Comparison of ENCODE assay signal across 8 cellular contexts in the genomic region with DNA sequence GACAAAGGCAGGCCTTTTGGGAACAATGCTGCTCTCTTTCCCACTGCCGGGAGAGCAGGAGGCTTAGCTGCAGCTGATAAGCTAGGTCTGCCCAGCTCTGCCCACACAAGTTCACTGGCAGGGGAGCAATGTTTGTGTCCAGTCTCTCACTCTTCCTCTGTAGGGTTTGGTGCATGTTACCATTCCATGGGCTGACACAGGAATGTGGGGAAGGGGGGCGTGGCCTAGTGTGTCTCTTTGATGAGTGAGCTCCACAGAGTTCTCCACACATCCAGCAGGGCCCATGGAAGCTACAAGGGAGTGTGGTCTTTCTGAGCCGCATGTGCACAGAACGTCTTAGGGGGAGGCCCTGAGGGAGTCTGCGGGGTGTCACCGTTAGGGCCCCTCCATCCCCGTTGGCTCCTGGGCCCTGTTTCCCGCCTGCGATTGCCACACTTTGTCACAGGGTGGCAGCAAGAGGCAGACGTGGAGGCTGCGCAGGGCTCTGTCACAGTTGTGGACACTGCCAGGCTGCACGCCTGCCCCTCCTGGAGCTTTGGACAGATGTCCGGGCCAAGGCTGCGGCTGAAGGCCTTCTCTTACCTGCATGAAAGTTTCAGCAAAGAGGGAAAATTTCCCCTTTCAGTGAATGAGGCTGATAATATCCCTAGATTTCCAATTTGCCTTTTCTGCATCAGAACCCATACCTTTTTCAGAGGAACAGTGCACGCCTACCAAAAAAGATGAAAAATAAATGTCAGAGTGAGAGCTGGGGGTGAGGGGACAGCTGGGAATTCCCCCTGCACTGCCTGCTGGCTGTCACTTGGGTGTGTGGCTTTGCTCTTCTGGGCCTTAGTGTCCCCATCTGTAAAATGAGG. TPM values are rescaled to one million over a fixed set of nuclear protein-coding genes. Genes with fewer than 3 reads are reported as not detected.
DNase-seq lines count a peak whose midpoint lies in the region; ATAC-seq and TF ChIP-seq lines count a peak whose summit lies in the region.

No MANE protein-coding gene starts in this region.

- CTCF ChIA-PET in WTC11 (lab: Charles Lee), result interaction anchor here (0.5 to 4.1 kb wide), 39 partner anchors 9 to 684 kb away, joined by 3 to 50 read pairs (median 4); partner anchors contain the start of gene CACNA2D3
- CTCF ChIA-PET in activated CD4-positive, alpha-beta memory T cell treated with anti-CD3 and anti-CD28 coated beads, Interleukin-2, amount 10 ng/mL, durations not matched to agents 7 days and 5 days (lab: Charles Lee), result no interaction called here

- H3K9me3 Mint-ChIP-seq in WTC11, result no peaks in the 10 kb centered on the region
- H3K9me3 Mint-ChIP-seq in activated CD4-positive, alpha-beta memory T cell treated with anti-CD3 and anti-CD28 coated beads, Interleukin-2, amount 10 ng/mL, durations not matched to agents 7 days and 5 days, result no peaks in the 10 kb centered on the region

- peak overlapping the region; percentile 41; the same call in 1 of the 2 replicates for H3K4me3 Mint-ChIP-seq in WTC11
- H3K4me3 Mint-ChIP-seq in activated CD4-positive, alpha-beta memory T cell treated with anti-CD3 and anti-CD28 coated beads, Interleukin-2, amount 10 ng/mL, durations not matched to agents 7 days and 5 days, result no peak overlapping the region

- H3K27ac Mint-ChIP-seq in WTC11, result no peak overlapping the region
- H3K27ac Mint-ChIP-seq in activated CD4-positive, alpha-beta memory T cell treated with anti-CD3 and anti-CD28 coated beads, Interleukin-2, amount 10 ng/mL, durations not matched to agents 7 days and 5 days, result no peak overlapping the region

- H3K36me3 Mint-ChIP-seq in WTC11, result no peaks in the 10 kb centered on the region
- H3K36me3 Mint-ChIP-seq in activated CD4-positive, alpha-beta memory T cell treated with anti-CD3 and anti-CD28 coated beads, Interleukin-2, amount 10 ng/mL, durations not matched to agents 7 days and 5 days (ENCODE audit: low read depth), result no peaks in the 10 kb centered on the region

- POLR2A ChIA-PET in WTC11 (lab: Charles Lee), result no interaction called here
- POLR2A ChIA-PET in activated CD4-positive, alpha-beta memory T cell treated with anti-CD3 and anti-CD28 coated beads, Interleukin-2, amount 10 ng/mL, durations not matched to agents 7 days and 5 days (lab: Charles Lee), result no interaction called here

- peak; percentile 96 for ATAC-seq in WTC11
- no peak for ATAC-seq in HG02623 (IDR thresholded peaks at IDR 0.05; ENCODE audit: unreplicated experiment)

- H3K4me1 Mint-ChIP-seq in WTC11, result peaks cover 15% of the 10 kb centered on the region
- no peaks in the 10 kb centered on the region for H3K4me1 Mint-ChIP-seq in activated CD4-positive, alpha-beta memory T cell treated with anti-CD3 and anti-CD28 coated beads, Interleukin-2, amount 10 ng/mL, durations not matched to agents 7 days and 5 days

- no peaks in the 10 kb centered on the region; the same call in 1 of the 2 replicates for H3K27me3 Mint-ChIP-seq in WTC11 (ENCODE audit: low read depth)
- H3K27me3 Mint-ChIP-seq in activated CD4-positive, alpha-beta memory T cell treated with anti-CD3 and anti-CD28 coated beads, Interleukin-2, amount 10 ng/mL, durations not matched to agents 7 days and 5 days, result no peaks in the 10 kb centered on the region

- TF ChIP-seq CTCF in GM10266 (IDR thresholded peaks at IDR 0.05; ENCODE audit: control insufficient read depth, insufficient read depth, low read depth, missing control alignments) (peak; percentile 59), WTC11 (IDR thresholded peaks at IDR 0.05) (peak; percentile 55)

- peak; percentile 47 for DNase-seq in GM10266 (ENCODE audit: extremely low spot score)
- DNase-seq in M059J (ENCODE audit: low read depth), result peak; percentile 28
- DNase-seq in WTC11 (ENCODE audit: low spot score), result peak; percentile 83
- DNase-seq in hippocampal formation (lab: John Stamatoyannopoulos, UW), result peak; percentile 21 to 27
- peak; percentile 68 for DNase-seq in superior temporal gyrus (ENCODE audit: extremely low spot score)
- DNase-seq in activated CD4-positive, alpha-beta memory T cell treated with anti-CD3 and anti-CD28 coated beads, Interleukin-2, amount 10 ng/mL, durations not matched to agents 7 days and 5 days, result no peak
- DNase-seq in SKM-1 treated with dmso at 0.1 percent for 144 hours (lab: John Stamatoyannopoulos, UW; ENCODE audit: unreplicated experiment), result no peak

TF ChIP-seq in WTC11, 78 proteins besides CTCF, POLR2A, EP300 and RAD21 (continues in another document):
- TF ChIP-seq, protein P1, sequence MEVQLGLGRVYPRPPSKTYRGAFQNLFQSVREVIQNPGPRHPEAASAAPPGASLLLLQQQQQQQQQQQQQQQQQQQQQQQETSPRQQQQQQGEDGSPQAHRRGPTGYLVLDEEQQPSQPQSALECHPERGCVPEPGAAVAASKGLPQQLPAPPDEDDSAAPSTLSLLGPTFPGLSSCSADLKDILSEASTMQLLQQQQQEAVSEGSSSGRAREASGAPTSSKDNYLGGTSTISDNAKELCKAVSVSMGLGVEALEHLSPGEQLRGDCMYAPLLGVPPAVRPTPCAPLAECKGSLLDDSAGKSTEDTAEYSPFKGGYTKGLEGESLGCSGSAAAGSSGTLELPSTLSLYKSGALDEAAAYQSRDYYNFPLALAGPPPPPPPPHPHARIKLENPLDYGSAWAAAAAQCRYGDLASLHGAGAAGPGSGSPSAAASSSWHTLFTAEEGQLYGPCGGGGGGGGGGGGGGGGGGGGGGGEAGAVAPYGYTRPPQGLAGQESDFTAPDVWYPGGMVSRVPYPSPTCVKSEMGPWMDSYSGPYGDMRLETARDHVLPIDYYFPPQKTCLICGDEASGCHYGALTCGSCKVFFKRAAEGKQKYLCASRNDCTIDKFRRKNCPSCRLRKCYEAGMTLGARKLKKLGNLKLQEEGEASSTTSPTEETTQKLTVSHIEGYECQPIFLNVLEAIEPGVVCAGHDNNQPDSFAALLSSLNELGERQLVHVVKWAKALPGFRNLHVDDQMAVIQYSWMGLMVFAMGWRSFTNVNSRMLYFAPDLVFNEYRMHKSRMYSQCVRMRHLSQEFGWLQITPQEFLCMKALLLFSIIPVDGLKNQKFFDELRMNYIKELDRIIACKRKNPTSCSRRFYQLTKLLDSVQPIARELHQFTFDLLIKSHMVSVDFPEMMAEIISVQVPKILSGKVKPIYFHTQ (CRISPR knock-in tag; IDR thresholded peaks at IDR 0.05), result no peak
- TF ChIP-seq NR2C2 (CRISPR knock-in tag; IDR thresholded peaks at IDR 0.05) (no peak), ZNF138 (CRISPR knock-in tag; conservative IDR thresholded peaks at IDR 0.05) (0 out of 2 replicates have a peak, but pooled peaks have one; percentile 37), E2F5 (CRISPR knock-in tag; IDR thresholded peaks at IDR 0.05) (0 out of 2 replicates have a peak, but pooled peaks have one; percentile 46), MXD4 (CRISPR knock-in tag; IDR thresholded peaks at IDR 0.05; ENCODE audit: borderline replicate concordance) (no peak), NR1H2 (CRISPR knock-in tag; IDR thresholded peaks at IDR 0.05) (no peak), ZNF232 (CRISPR knock-in tag; IDR thresholded peaks at IDR 0.05) (no peak)
- TF ChIP-seq, protein P2, sequence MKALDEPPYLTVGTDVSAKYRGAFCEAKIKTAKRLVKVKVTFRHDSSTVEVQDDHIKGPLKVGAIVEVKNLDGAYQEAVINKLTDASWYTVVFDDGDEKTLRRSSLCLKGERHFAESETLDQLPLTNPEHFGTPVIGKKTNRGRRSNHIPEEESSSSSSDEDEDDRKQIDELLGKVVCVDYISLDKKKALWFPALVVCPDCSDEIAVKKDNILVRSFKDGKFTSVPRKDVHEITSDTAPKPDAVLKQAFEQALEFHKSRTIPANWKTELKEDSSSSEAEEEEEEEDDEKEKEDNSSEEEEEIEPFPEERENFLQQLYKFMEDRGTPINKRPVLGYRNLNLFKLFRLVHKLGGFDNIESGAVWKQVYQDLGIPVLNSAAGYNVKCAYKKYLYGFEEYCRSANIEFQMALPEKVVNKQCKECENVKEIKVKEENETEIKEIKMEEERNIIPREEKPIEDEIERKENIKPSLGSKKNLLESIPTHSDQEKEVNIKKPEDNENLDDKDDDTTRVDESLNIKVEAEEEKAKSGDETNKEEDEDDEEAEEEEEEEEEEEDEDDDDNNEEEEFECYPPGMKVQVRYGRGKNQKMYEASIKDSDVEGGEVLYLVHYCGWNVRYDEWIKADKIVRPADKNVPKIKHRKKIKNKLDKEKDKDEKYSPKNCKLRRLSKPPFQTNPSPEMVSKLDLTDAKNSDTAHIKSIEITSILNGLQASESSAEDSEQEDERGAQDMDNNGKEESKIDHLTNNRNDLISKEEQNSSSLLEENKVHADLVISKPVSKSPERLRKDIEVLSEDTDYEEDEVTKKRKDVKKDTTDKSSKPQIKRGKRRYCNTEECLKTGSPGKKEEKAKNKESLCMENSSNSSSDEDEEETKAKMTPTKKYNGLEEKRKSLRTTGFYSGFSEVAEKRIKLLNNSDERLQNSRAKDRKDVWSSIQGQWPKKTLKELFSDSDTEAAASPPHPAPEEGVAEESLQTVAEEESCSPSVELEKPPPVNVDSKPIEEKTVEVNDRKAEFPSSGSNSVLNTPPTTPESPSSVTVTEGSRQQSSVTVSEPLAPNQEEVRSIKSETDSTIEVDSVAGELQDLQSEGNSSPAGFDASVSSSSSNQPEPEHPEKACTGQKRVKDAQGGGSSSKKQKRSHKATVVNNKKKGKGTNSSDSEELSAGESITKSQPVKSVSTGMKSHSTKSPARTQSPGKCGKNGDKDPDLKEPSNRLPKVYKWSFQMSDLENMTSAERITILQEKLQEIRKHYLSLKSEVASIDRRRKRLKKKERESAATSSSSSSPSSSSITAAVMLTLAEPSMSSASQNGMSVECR (CRISPR knock-in tag; IDR thresholded peaks at IDR 0.05; ENCODE audit: borderline replicate concordance), result no peak

RNA-seq across cellular contexts. Expression of gene CACNA2D3, which starts 24.3 kb away (rescaled TPM):
- total RNA-seq in M059J (2014; rRNA removed; shearing (Covaris generic)), result 0.91 TPM in 2 replicates
- 4.0 to 5.0 TPM (median 4.9 TPM) in 3 replicates for total RNA-seq in WTC11 (2021)
- total RNA-seq in activated CD4-positive, alpha-beta memory T cell treated with anti-CD3 and anti-CD28 coated beads, Interleukin-2, amount 10 ng/mL, durations not matched to agents 7 days and 5 days, result not detected

Comparison
In these comparisons a context has a peak if more than half of its experiments do, and no peak if none do; other contexts are left out.
1. DNase-seq: peak in GM10266 (single experiment), M059J (single experiment), WTC11 (single experiment), hippocampal formation (2 of 2) and superior temporal gyrus (single experiment); none in activated CD4-positive, alpha-beta memory T cell treated with anti-CD3 and anti-CD28 coated beads, Interleukin-2, amount 10 ng/mL, durations not matched to agents 7 days and 5 days (single experiment) and SKM-1 treated with dmso at 0.1 percent for 144 hours (single experiment).